In genomic region chr22:43897751-43898261, GRCh38 we compare ENCODE assay signal across 13 cellular contexts. TPM values are rescaled to one million over a fixed set of nuclear protein-coding genes. Genes with fewer than 3 reads are reported as not detected.
DNase-seq lines count a peak whose midpoint lies in the region; ATAC-seq and TF ChIP-seq lines count a peak whose summit lies in the region.
"Had no signal": no experiment of that assay in that cellular context is flagged by ENCODE, and none has a peak within 500 bp of the region (broad histone marks: within the 10 kb centered on the region; RNA-seq: fewer than 3 reads in every experiment).

No MANE protein-coding gene starts in this region.

- H3K27ac ChIP-seq in PC-3 (ENCODE audit: low read length): peak overlapping the region; percentile 49
- no peak overlapping the region for H3K27ac ChIP-seq in trophoblast cell (ENCODE audit: low read depth, low read length)
- H3K27ac ChIP-seq: heart right ventricle had no signal

- no peaks in the 10 kb centered on the region for H3K4me1 Mint-ChIP-seq in activated T-cell treated with anti-CD3 and anti-CD28 coated beads, Interleukin-2, amount 50 U/mL, for 24 hours (ENCODE audit: low read depth)

- no peaks in the 10 kb centered on the region for H3K27me3 ChIP-seq in PC-3 (ENCODE audit: low read length)
- no peaks in the 10 kb centered on the region for H3K27me3 ChIP-seq in trophoblast cell (ENCODE audit: insufficient read depth, low read length)

- H3K4me3 Mint-ChIP-seq in activated T-cell treated with anti-CD3 and anti-CD28 coated beads, Interleukin-2, amount 50 U/mL, for 24 hours: no peak overlapping the region

- no CpG with 5 or more reads among the region's 12 CpGs for WGBS in trophoblast cell (ENCODE audit: extremely low coverage, insufficient coverage, insufficient read length)

- CTCF ChIA-PET in PC-3 (lab: Charles Lee): interaction anchor here (0.6 kb wide), 1 partner anchor 15 kb away, joined by 3 read pairs; no protein-coding TSS in a partner anchor

- H3K14ac ChIP-seq in trophoblast cell (ENCODE audit: low read length): no peak overlapping the region

- no peak overlapping the region for H4K91ac ChIP-seq in trophoblast cell (ENCODE audit: low read depth, low read length)

- H3K27me3 Mint-ChIP-seq in activated T-cell treated with anti-CD3 and anti-CD28 coated beads, Interleukin-2, amount 50 U/mL, for 24 hours: peaks cover 17% of the 10 kb centered on the region

- intact Hi-C loops in PC-3 (cut with micrococcal nuclease): no loop called here

- H3K9ac ChIP-seq in PC-3 (ENCODE audit: low read length) (no peak overlapping the region), trophoblast cell (ENCODE audit: low read length) (no peak overlapping the region)

- H4K8ac ChIP-seq in trophoblast cell (ENCODE audit: low read depth, low read length): no peak overlapping the region

- H3K23ac ChIP-seq in trophoblast cell (ENCODE audit: low read length): no peak overlapping the region

- DNase-seq in activated T-cell treated with anti-CD3 and anti-CD28 coated beads for 48 hours (ENCODE audit: low read depth): peak; percentile 31
- DNase-seq in activated T-cell treated with anti-CD3 and anti-CD28 coated beads, Interleukin-2, amount 50 U/mL, for 24 hours: no peak
- peak; percentile 47 for DNase-seq in PC-3
- no peak for DNase-seq in trophoblast cell
- DNase-seq in activated effector memory CD4-positive, alpha-beta T cell treated with Interleukin-2 at 50 U/mL for 16 hours: no peak
- no peak for DNase-seq in medulla oblongata (ENCODE audit: extremely low spot score)
- no peak for DNase-seq in GM13976 (ENCODE audit: low spot score)
- DNase-seq: cortex of kidney, heart right ventricle, NCI-H2107 had no signal

- H3K4me1 ChIP-seq in PC-3 (ENCODE audit: insufficient read depth, low read length) (peaks cover 12% of the 10 kb centered on the region), trophoblast cell (ENCODE audit: control insufficient read depth in 1 of 2, insufficient read depth in 2 of 2, low read length in 2 of 2) (no peaks in the 10 kb centered on the region)
- H3K4me1 ChIP-seq: heart right ventricle had no signal

- H3K36me3 Mint-ChIP-seq in activated T-cell treated with anti-CD3 and anti-CD28 coated beads, Interleukin-2, amount 50 U/mL, for 24 hours (ENCODE audit: low read depth): no peaks in the 10 kb centered on the region

- no peak overlapping the region for H2AK5ac ChIP-seq in trophoblast cell (ENCODE audit: low read length)

- no peaks in the 10 kb centered on the region for H3F3A ChIP-seq in PC-3 (ENCODE audit: low read length, unreplicated experiment)

- H4K12ac ChIP-seq in trophoblast cell (ENCODE audit: low read depth, low read length): no peak overlapping the region

- in situ Hi-C loops in GM13976 (cut with MboI; ENCODE audit: low sequenced_read_pairs, unreplicated experiment): no loop called here

- H3K4me3 ChIP-seq in PC-3 (ENCODE audit: low read length) (no peak overlapping the region), trophoblast cell (ENCODE audit: low read depth, low read length) (peak overlapping the region; percentile 14)
- H3K4me3 ChIP-seq: heart right ventricle had no signal

- no peaks in the 10 kb centered on the region for H3K9me3 Mint-ChIP-seq in activated T-cell treated with anti-CD3 and anti-CD28 coated beads, Interleukin-2, amount 50 U/mL, for 24 hours

- no TSS peak for BruUV-seq in PC-3 (replicated peaks; lab: Mats Ljungman, UMichigan)

- TF ChIP-seq CTCF in PC-3 (conservative IDR thresholded peaks at IDR 0.05; ENCODE audit: low read depth, low read length) (no peak), GM13976 (IDR thresholded peaks at IDR 0.05; ENCODE audit: borderline replicate concordance, control extremely low read depth, extremely low read depth, insufficient read depth, missing control alignments) (no peak)

- H3K79me1 ChIP-seq in trophoblast cell (ENCODE audit: low read length): no peaks in the 10 kb centered on the region

- no peak overlapping the region for H3K27ac Mint-ChIP-seq in activated T-cell treated with anti-CD3 and anti-CD28 coated beads, Interleukin-2, amount 50 U/mL, for 24 hours

- H3K9me2 ChIP-seq in PC-3 (replicated peaks; ENCODE audit: low read length): no peaks in the 10 kb centered on the region

- ATAC-seq in PC-3 (peak; percentile 93), esophagus mucosa (peak; percentile 85)

- no peak overlapping the region for H3K18ac ChIP-seq in trophoblast cell (ENCODE audit: low read length)

- H2BK120ac ChIP-seq in trophoblast cell (ENCODE audit: insufficient read depth, low read length, poor library complexity): no peak overlapping the region

- no peak overlapping the region for H3K4ac ChIP-seq in trophoblast cell (ENCODE audit: low read depth, low read length)

- no peaks in the 10 kb centered on the region for H3K79me2 ChIP-seq in PC-3 (ENCODE audit: low read length)
- no peaks in the 10 kb centered on the region for H3K79me2 ChIP-seq in trophoblast cell (ENCODE audit: control insufficient read depth, insufficient read depth, low read length, poor library complexity)

- H3K36me3 ChIP-seq in PC-3 (ENCODE audit: low read depth, low read length) (no peaks in the 10 kb centered on the region), trophoblast cell (ENCODE audit: control insufficient read depth in 1 of 2, insufficient read depth in 2 of 2, low read length in 2 of 2) (no peaks in the 10 kb centered on the region)
- H3K36me3 ChIP-seq: heart right ventricle had no signal

- H3K9me3 ChIP-seq in PC-3 (ENCODE audit: low read length) (no peaks in the 10 kb centered on the region), trophoblast cell (ENCODE audit: insufficient read depth, low read depth, low read length) (peaks cover 2% of the 10 kb centered on the region)
- H3K9me3 ChIP-seq: heart right ventricle had no signal

- H4K20me1 ChIP-seq in PC-3 (ENCODE audit: low read length): no peaks in the 10 kb centered on the region

- H3K4me2 ChIP-seq in PC-3 (ENCODE audit: low read length): peak overlapping the region; percentile 54
- no peak overlapping the region for H3K4me2 ChIP-seq in trophoblast cell (ENCODE audit: low read length)

- no peak overlapping the region for H2BK5ac ChIP-seq in trophoblast cell (ENCODE audit: low read depth, low read length, poor library complexity)

- POLR2A ChIA-PET in PC-3 (lab: Charles Lee; ENCODE audit: unreplicated experiment): interaction anchor here (0.6 kb wide), 1 partner anchor 71 kb away, joined by 3 read pairs; no protein-coding TSS in a partner anchor

- H2BK12ac ChIP-seq in trophoblast cell (ENCODE audit: low read length): no peak overlapping the region

- peak overlapping the region; percentile 30; the same call in 1 of the 2 replicates for H2AFZ ChIP-seq in PC-3 (ENCODE audit: low read length)
- no peak overlapping the region for H2AFZ ChIP-seq in trophoblast cell (ENCODE audit: insufficient read depth, low read length, poor library complexity)

RNA-seq across cellular contexts. Expression of gene PNPLA5, which starts 6.0 kb away (rescaled TPM):
- not detected in 2 replicates for total RNA-seq in PC-3 (2014; rRNA removed)
- total RNA-seq in esophagus mucosa: not detected
- not detected in 2 replicates for polyA plus RNA-seq in trophoblast cell (2013)
- total RNA-seq: heart right ventricle, mononuclear cell, skeletal muscle tissue had no signal
- polyA plus RNA-seq: heart right ventricle had no signal

RNA-seq across cellular contexts. Expression of gene PNPLA3, which starts 25.8 kb away (rescaled TPM):
- total RNA-seq in PC-3 (2014; rRNA removed): 0.29 and 0.36 TPM in 2 replicates
- total RNA-seq in esophagus mucosa: 1.3 TPM
- polyA plus RNA-seq in trophoblast cell (2013): 6.9 and 7.6 TPM in 2 replicates
- total RNA-seq: mononuclear cell had no signal

RNA-seq across cellular contexts. Expression of gene SULT4A1, which starts 35.5 kb away (rescaled TPM):
- total RNA-seq in PC-3 (2014; rRNA removed) (not detected in 2 replicates), esophagus mucosa (not detected)
- 0.25 and 0.46 TPM in 2 replicates for polyA plus RNA-seq in trophoblast cell (2013)
- total RNA-seq: mononuclear cell had no signal

RNA-seq across cellular contexts. Expression of gene SAMM50, which starts 57.4 kb away (rescaled TPM):
- total RNA-seq in PC-3 (2014; rRNA removed) (26.6 and 34.5 TPM in 2 replicates), esophagus mucosa (37.2 TPM)
- polyA plus RNA-seq in trophoblast cell (2013): 32.3 and 33.1 TPM in 2 replicates

Comparison
In these comparisons a context has a peak if more than half of its experiments do, and no peak if none do; other contexts are left out.
1. DNase-seq: peak in activated T-cell treated with anti-CD3 and anti-CD28 coated beads for 48 hours (single experiment) and PC-3 (single experiment); none in activated T-cell treated with anti-CD3 and anti-CD28 coated beads, Interleukin-2, amount 50 U/mL, for 24 hours (single experiment), trophoblast cell (0 of 2), activated effector memory CD4-positive, alpha-beta T cell treated with Interleukin-2 at 50 U/mL for 16 hours (single experiment), medulla oblongata (single experiment) and GM13976 (single experiment).